Comparison of ENCODE assay signal across 21 cellular contexts in genomic region chr14:89674906-89675305, GRCh38.
"Had no signal": no experiment of that assay in that cellular context is flagged by ENCODE, and none has a peak within 500 bp of the region (broad histone marks: within the 10 kb centered on the region; RNA-seq: fewer than 3 reads in every experiment).

No MANE protein-coding gene starts in this region.

- H3K36me3 Mint-ChIP-seq: immature natural killer cell; memory B cell; natural killer cell treated with Interleukin-12 subunit alpha and Interleukin-12 subunit beta and Interleukin-15 and Interleukin-18, amount 100 ng/mL, for 72 hours had no signal

- ATAC-seq: gastrocnemius medialis; left cardiac atrium; lower lobe of right lung; natural killer cell treated with Interleukin-12 subunit alpha and Interleukin-12 subunit beta and Interleukin-15 and Interleukin-18, amount 100 ng/mL, for 72 hours; right cardiac atrium had no signal

- H3K4me3 ChIP-seq: esophagus squamous epithelium, gastrocnemius medialis, left ventricle myocardium inferior, lower lobe of right lung, neural progenitor cell, ovary had no signal

- H3K9ac ChIP-seq: neural progenitor cell had no signal

- H3K27ac ChIP-seq: esophagus squamous epithelium, gastrocnemius medialis, left ventricle myocardium inferior, lower lobe of right lung, neural progenitor cell, ovary had no signal

- H3K9me3 ChIP-seq: esophagus squamous epithelium, gastrocnemius medialis, lower lobe of right lung, ovary had no signal

- DNase-seq: cortex of kidney; effector memory CD4-positive, alpha-beta T cell; esophagus squamous epithelium; gastrocnemius medialis; glutamatergic neuron; immature natural killer cell; left cardiac atrium; left ventricle myocardium inferior; lower lobe of right lung; midbrain; nucleus accumbens; ovary; right cardiac atrium; small intestine; stimulated activated CD4-positive, alpha-beta T cell treated with anti-CD3 and anti-CD28 coated beads, Interleukin-2, amount 100 ng/mL, for 48 hours; stimulated activated naive CD4-positive, alpha-beta T cell treated with Interleukin-2 at 50 U/mL for 16 hours; trophoblast cell had no signal

- H2AFZ ChIP-seq: neural progenitor cell had no signal

- H3K27ac Mint-ChIP-seq: immature natural killer cell, memory B cell, neural progenitor cell, progenitor cell of endocrine pancreas had no signal

- H3K4me3 Mint-ChIP-seq: immature natural killer cell; memory B cell; natural killer cell treated with Interleukin-12 subunit alpha and Interleukin-12 subunit beta and Interleukin-15 and Interleukin-18, amount 100 ng/mL, for 72 hours; neural progenitor cell had no signal

- H3K27me3 Mint-ChIP-seq: memory B cell; natural killer cell treated with Interleukin-12 subunit alpha and Interleukin-12 subunit beta and Interleukin-15 and Interleukin-18, amount 100 ng/mL, for 72 hours had no signal

- H3K9me3 Mint-ChIP-seq: immature natural killer cell, memory B cell had no signal

- H3K27me3 ChIP-seq: esophagus squamous epithelium, gastrocnemius medialis, neural progenitor cell, ovary had no signal

- H3K4me1 ChIP-seq: gastrocnemius medialis, lower lobe of right lung, neural progenitor cell had no signal

- H3K36me3 ChIP-seq: esophagus squamous epithelium, gastrocnemius medialis, left ventricle myocardium inferior, lower lobe of right lung, neural progenitor cell, ovary had no signal

- H3K4me2 ChIP-seq: neural progenitor cell had no signal
